ENCODE assay signal across 37 cellular contexts in the genomic region with DNA sequence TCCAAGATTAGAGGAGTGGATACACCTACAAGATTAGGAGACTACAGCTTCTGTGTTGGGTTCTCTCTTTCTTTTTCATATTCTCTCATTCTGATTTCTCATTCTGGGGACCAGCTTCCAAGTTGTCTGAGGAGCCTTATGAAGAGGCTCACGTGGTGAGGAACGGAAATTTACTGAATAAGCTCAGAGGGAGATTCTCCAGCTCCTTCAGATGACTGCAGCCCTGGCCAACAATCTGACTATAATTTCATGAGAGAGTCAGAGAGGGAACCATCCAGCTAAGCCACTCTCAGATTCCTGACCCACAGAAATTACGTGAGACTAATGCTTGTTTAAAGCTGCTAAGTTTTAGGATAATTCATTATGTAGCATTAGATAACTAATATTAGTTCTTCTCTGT.
"Had no signal": no experiment of that assay in that cellular context is flagged by ENCODE, and none has a peak within 500 bp of the region (broad histone marks: within the 10 kb centered on the region; RNA-seq: fewer than 3 reads in every experiment).

No MANE protein-coding gene starts in this region.

- H3K4me1 ChIP-seq: SJSA1 had no signal

- H3K9me3 ChIP-seq: SJSA1, SK-N-SH had no signal

- H3K36me3 ChIP-seq: brain microvascular endothelial cell, SJSA1, WERI-Rb-1 had no signal

- H3K9ac ChIP-seq: SK-N-SH had no signal

- H3K27me3 ChIP-seq: brain microvascular endothelial cell, SJSA1 had no signal

- DNase-seq: activated CD4-positive, alpha-beta memory T cell treated with anti-CD3 and anti-CD28 coated beads, Interleukin-2, amount 10 ng/mL, durations not matched to agents 7 days and 5 days; activated CD4-positive, alpha-beta T cell treated with anti-CD3 and anti-CD28 coated beads for 1 hour; activated CD4-positive, alpha-beta T cell treated with anti-CD3 and anti-CD28 coated beads for 48 hours; activated CD4-positive, CD25-positive, alpha-beta regulatory T cell; activated CD8-positive, alpha-beta memory T cell treated with anti-CD3 and anti-CD28 coated beads for 24 hours; activated CD8-positive, alpha-beta memory T cell treated with anti-CD3 and anti-CD28 coated beads, Interleukin-2, amount 10 ng/mL, durations not matched to agents 7 days and 5 days; activated CD8-positive, alpha-beta memory T cell treated with anti-CD3 and anti-CD28 coated beads, Interleukin-2, amount 50 U/mL, for 48 hours; activated effector memory CD4-positive, alpha-beta T cell treated with Interleukin-2 at 50 U/mL for 16 hours; activated naive CD4-positive, alpha-beta T cell; activated naive CD4-positive, alpha-beta T cell treated with anti-CD3 and anti-CD28 coated beads, Interleukin-2, amount 50 U/mL, for 16 hours; activated naive CD8-positive, alpha-beta T cell treated with anti-CD3 and anti-CD28 coated beads for 36 hours; activated T-cell treated with anti-CD3 and anti-CD28 coated beads, Interleukin-2, amount 50 U/mL, for 48 hours; amniotic stem cell; aorta; brain microvascular endothelial cell; central memory CD4-positive, alpha-beta T cell; Kasumi-1; KG1; MM.1S; MV-4-11; NCI-H1092; NCI-H1436 treated with DMSO at 0.1 percent for 48 hours; NCI-H1694 treated with DMSO at 0.1 percent for 48 hours; NCI-H2029; NCI-H2171; NCI-H510A; NCI-H526; NCI-H748 treated with DMSO at 0.1 percent for 48 hours; NK-92 treated with Interleukin-12 subunit alpha and Interleukin-12 subunit beta, amount 100 ng/mL, for 24 hours; SHP77; SK-N-SH; T-cell; T-helper 17 cell; T-helper 9 cell; WERI-Rb-1 had no signal

- ATAC-seq: activated CD8-positive, alpha-beta memory T cell treated with anti-CD3 and anti-CD28 coated beads, Interleukin-2, amount 10 ng/mL, durations not matched to agents 7 days and 5 days; Panc1; T-cell; T-helper 17 cell had no signal

- H3K4me3 ChIP-seq: SJSA1 had no signal

- H3K27ac ChIP-seq: brain microvascular endothelial cell, SJSA1, WERI-Rb-1 had no signal

- H3K4me2 ChIP-seq: SK-N-SH had no signal
